10 cellular contexts compared by ENCODE assay signal in the genomic region with DNA sequence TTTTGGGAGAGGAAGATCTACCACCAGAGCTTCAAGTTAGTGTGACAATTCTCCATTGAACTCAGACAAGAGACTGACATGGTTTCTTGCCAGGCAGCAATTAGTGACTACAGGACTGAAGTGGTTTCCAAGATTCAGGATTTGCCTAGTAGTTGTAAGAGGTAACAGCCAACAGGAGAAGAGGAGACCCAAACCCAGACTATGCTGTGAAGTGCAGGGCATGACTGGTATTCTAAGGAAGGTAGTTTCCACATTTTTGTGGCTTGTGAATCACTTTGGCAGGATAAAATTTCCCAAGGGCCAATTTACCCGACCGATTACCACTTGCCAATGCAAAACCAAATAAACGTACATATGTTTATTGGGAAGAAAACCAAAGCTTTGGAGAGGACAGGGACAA. TPM values are rescaled to one million over a fixed set of nuclear protein-coding genes. Genes with fewer than 3 reads are reported as not detected.
DNase-seq lines count a peak whose midpoint lies in the region; ATAC-seq and TF ChIP-seq lines count a peak whose summit lies in the region.
"Had no signal": no experiment of that assay in that cellular context is flagged by ENCODE, and none has a peak within 500 bp of the region (broad histone marks: within the 10 kb centered on the region; RNA-seq: fewer than 3 reads in every experiment).

No MANE protein-coding gene starts in this region.

- intact Hi-C loops in activated CD4-positive, alpha-beta T cell treated with anti-CD3 and anti-CD28 coated beads, Interleukin-2, amount 10 ng/mL, durations not matched to agents 24 days and 14 days (cut with micrococcal nuclease) = loop anchor here (1.0 to 5.0 kb wide), 3 partner anchors 11 to 933 kb away; a partner anchor contains a TSS
- intact Hi-C loops in spleen (cut with DNase I; ENCODE audit: low total_unique reads) = no loop called here

- no peak for DNase-seq in activated CD4-positive, alpha-beta T cell treated with anti-CD3 and anti-CD28 coated beads, Interleukin-2, amount 10 ng/mL, durations not matched to agents 24 days and 14 days
- no peak for DNase-seq in activated CD4-positive, alpha-beta T cell treated with anti-CD3 and anti-CD28 coated beads, Interleukin-2, amount 50 U/mL, for 48 hours
- DNase-seq in SW480 (ENCODE audit: low spot score) (peak; percentile 13), epithelial cell of proximal tubule (ENCODE audit: low read depth) (peak; percentile 78), spleen (no peak), NCI-H446 treated with DMSO at 0.1 percent for 48 hours (lab: John Stamatoyannopoulos, UW) (no peak)
- no peak for DNase-seq in stimulated activated CD4-positive, alpha-beta T cell treated with anti-CD3 and anti-CD28 coated beads, Interleukin-4, amount 100 ng/mL, for 4 hours

- H3K36me3 Mint-ChIP-seq in activated CD4-positive, alpha-beta T cell treated with anti-CD3 and anti-CD28 coated beads, Interleukin-2, amount 10 ng/mL, durations not matched to agents 24 days and 14 days (ENCODE audit: low read depth) = peaks cover 36% of the 10 kb centered on the region

- no peaks in the 10 kb centered on the region for H3K36me3 ChIP-seq in spleen
- H3K36me3 ChIP-seq: adrenal gland, neutrophil had no signal

- peak overlapping the region in 7 of 8 donors; percentile 23 to 75 (median 57) for H3K27ac ChIP-seq in spleen
- H3K27ac ChIP-seq: adrenal gland, neutrophil had no signal

- no peak for ATAC-seq in GM18498 (IDR thresholded peaks at IDR 0.05; ENCODE audit: unreplicated experiment)

- TF ChIP-seq CTCF in epithelial cell of proximal tubule (conservative IDR thresholded peaks at IDR 0.05; ENCODE audit: low read depth, low read length) = no peak
- no peak for TF ChIP-seq CTCF in spleen (IDR thresholded peaks at IDR 0.05 in 8 of 11, conservative IDR thresholded peaks at IDR 0.05 in 3 of 11)

- no peaks in the 10 kb centered on the region for H3K27me3 Mint-ChIP-seq in activated CD4-positive, alpha-beta T cell treated with anti-CD3 and anti-CD28 coated beads, Interleukin-2, amount 10 ng/mL, durations not matched to agents 24 days and 14 days

- no peak overlapping the region for H3K4me3 ChIP-seq in epithelial cell of proximal tubule (ENCODE audit: low read depth, low read length)
- H3K4me3 ChIP-seq in spleen = no peak overlapping the region
- H3K4me3 ChIP-seq: adrenal gland had no signal

- peaks cover 59% of the 10 kb centered on the region for H3K4me1 Mint-ChIP-seq in activated CD4-positive, alpha-beta T cell treated with anti-CD3 and anti-CD28 coated beads, Interleukin-2, amount 10 ng/mL, durations not matched to agents 24 days and 14 days

- peak overlapping the region; percentile 98 for H3K27ac Mint-ChIP-seq in activated CD4-positive, alpha-beta T cell treated with anti-CD3 and anti-CD28 coated beads, Interleukin-2, amount 10 ng/mL, durations not matched to agents 24 days and 14 days

- peak overlapping the region; percentile 87 for H3K4me3 Mint-ChIP-seq in activated CD4-positive, alpha-beta T cell treated with anti-CD3 and anti-CD28 coated beads, Interleukin-2, amount 10 ng/mL, durations not matched to agents 24 days and 14 days

- H3K4me1 ChIP-seq in spleen = peaks cover 35 to 67% (median 51%) of the 10 kb centered on the region in 6 donors
- H3K4me1 ChIP-seq: adrenal gland had no signal

- peaks cover 7% of the 10 kb centered on the region for H3K9me3 Mint-ChIP-seq in activated CD4-positive, alpha-beta T cell treated with anti-CD3 and anti-CD28 coated beads, Interleukin-2, amount 10 ng/mL, durations not matched to agents 24 days and 14 days

- no peak for TF ChIP-seq POLR2A in spleen (IDR thresholded peaks at IDR 0.05)

- no peaks in the 10 kb centered on the region for H3K27me3 ChIP-seq in spleen (replicated peaks in 1 of 7)
- H3K27me3 ChIP-seq: adrenal gland, neutrophil had no signal

- 78 to 96% (median 85%) methylated on average over 3 of the region's 3 CpGs for WGBS in spleen, 5 donors

- no peaks in the 10 kb centered on the region for H3K9me3 ChIP-seq in spleen
- H3K9me3 ChIP-seq: adrenal gland, neutrophil had no signal

RNA-seq across cellular contexts. Expression of a gene that starts 14.7 kb away (rescaled TPM):
- 306 and 307 TPM in 2 replicates for total RNA-seq in activated CD4-positive, alpha-beta T cell treated with anti-CD3 and anti-CD28 coated beads, Interleukin-2, amount 10 ng/mL, durations not matched to agents 24 days and 14 days
- total RNA-seq in epithelial cell of proximal tubule (21.2 and 25.7 TPM in 2 replicates), spleen (100 to 1,000 TPM in 5 of 7 donors, 10 to 100 TPM in 2; 83.3 to 125 (median 113) TPM)
- 100 to 1,000 TPM in 1 of 3 donors, 10 to 100 TPM in 2; 93.6 to 106 (median 99.3) TPM for polyA plus RNA-seq in spleen

Comparison
In these comparisons a context has a peak if more than half of its experiments do, and no peak if none do; other contexts are left out.
1. DNase-seq: peak in SW480 (single experiment) and epithelial cell of proximal tubule (single experiment); none in activated CD4-positive, alpha-beta T cell treated with anti-CD3 and anti-CD28 coated beads, Interleukin-2, amount 10 ng/mL, durations not matched to agents 24 days and 14 days (single experiment), activated CD4-positive, alpha-beta T cell treated with anti-CD3 and anti-CD28 coated beads, Interleukin-2, amount 50 U/mL, for 48 hours (0 of 2), spleen (single experiment), NCI-H446 treated with DMSO at 0.1 percent for 48 hours (single experiment) and stimulated activated CD4-positive, alpha-beta T cell treated with anti-CD3 and anti-CD28 coated beads, Interleukin-4, amount 100 ng/mL, for 4 hours (0 of 2).